ENCODE assay signal across 8 cellular contexts in the genomic region with DNA sequence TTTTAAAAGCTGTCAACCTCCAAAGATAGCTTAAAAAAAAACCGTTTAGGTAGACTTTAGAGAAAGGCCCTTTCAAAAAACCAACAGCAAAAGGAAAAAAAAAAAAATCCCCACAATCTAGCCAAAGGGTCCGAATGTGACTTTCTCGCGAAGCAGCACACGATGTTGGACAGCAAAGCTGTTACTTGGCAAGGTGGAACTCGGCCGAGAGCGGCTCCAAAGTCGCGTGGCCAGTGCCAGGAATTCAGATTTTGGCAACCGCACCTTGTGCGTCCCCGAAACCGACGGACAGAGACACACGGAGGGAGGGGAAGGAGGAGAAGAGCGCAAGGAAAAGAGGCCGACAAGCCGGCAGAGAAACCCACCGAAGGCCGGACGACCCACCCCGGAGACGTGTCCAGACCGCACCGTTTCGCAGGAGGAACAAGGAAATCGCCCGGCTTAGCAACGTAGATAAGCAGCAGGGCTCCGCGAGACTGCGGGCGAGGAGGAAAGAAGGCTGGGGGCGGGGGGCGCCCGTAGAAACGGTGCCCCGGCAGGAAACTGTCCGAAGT.
A peak's percentile ranks its signal among the peaks of the same experiment; 100 is the strongest.
DNase-seq lines count a peak whose midpoint lies in the region; ATAC-seq and TF ChIP-seq lines count a peak whose summit lies in the region.

No MANE protein-coding gene starts in this region.

- H3K27ac ChIP-seq in lower lobe of right lung (peak overlapping the region; percentile 83), tibial nerve (peak overlapping the region in 3 of 4 donors; percentile 52 to 78 (median 54))

- H3K4me3 Mint-ChIP-seq in activated CD4-positive, alpha-beta T cell treated with anti-CD3 and anti-CD28 coated beads, Interleukin-2, amount 10 ng/mL, durations not matched to agents 24 days and 14 days, result peak overlapping the region; percentile 67

- intact Hi-C loops in activated CD4-positive, alpha-beta T cell treated with anti-CD3 and anti-CD28 coated beads, Interleukin-2, amount 10 ng/mL, durations not matched to agents 24 days and 14 days (cut with micrococcal nuclease), result no loop called here
- intact Hi-C loops in lower lobe of right lung (cut with DNase I), result loop anchor here (10.0 kb wide), 1 partner anchor 99 kb away; no protein-coding TSS in a partner anchor

- peak; percentile 64 to 66 for ATAC-seq in lower lobe of right lung
- no peak for ATAC-seq in GM19351 (IDR thresholded peaks at IDR 0.05; ENCODE audit: unreplicated experiment)

- peaks cover 30% of the 10 kb centered on the region for H3K4me1 ChIP-seq in lower lobe of right lung
- H3K4me1 ChIP-seq in tibial nerve, result peaks cover 0 to 36% (median 12%) of the 10 kb centered on the region in 4 donors

- H3K4me1 Mint-ChIP-seq in activated CD4-positive, alpha-beta T cell treated with anti-CD3 and anti-CD28 coated beads, Interleukin-2, amount 10 ng/mL, durations not matched to agents 24 days and 14 days, result peaks cover 18% of the 10 kb centered on the region

- H3K9me3 Mint-ChIP-seq in activated CD4-positive, alpha-beta T cell treated with anti-CD3 and anti-CD28 coated beads, Interleukin-2, amount 10 ng/mL, durations not matched to agents 24 days and 14 days, result no peaks in the 10 kb centered on the region

- H3K27me3 ChIP-seq in lower lobe of right lung (ENCODE audit: low read depth), result peaks cover 26% of the 10 kb centered on the region
- H3K27me3 ChIP-seq in tibial nerve, result peaks cover 0 to 97% of the 10 kb centered on the region in 2 donors

- DNase-seq in activated CD4-positive, alpha-beta T cell treated with anti-CD3 and anti-CD28 coated beads, Interleukin-2, amount 10 ng/mL, durations not matched to agents 24 days and 14 days, result peak; percentile 68
- DNase-seq in activated CD4-positive, alpha-beta T cell treated with anti-CD3 and anti-CD28 coated beads, Interleukin-2, amount 50 U/mL, for 4 hours, result no peak
- DNase-seq in RKO (ENCODE audit: low spot score) (peak; percentile 66), dermis blood vessel endothelial cell (peak; percentile 84), lower lobe of right lung (peak; percentile 70), tibial nerve (ENCODE audit: low spot score in 2 of 2) (no peak), NAMALWA (ENCODE audit: low spot score) (no peak)

- 4 to 7% methylated on average over 40 of the region's 40 CpGs for WGBS in tibial nerve, 2 donors

- H3K9me3 ChIP-seq in lower lobe of right lung (no peaks in the 10 kb centered on the region), tibial nerve (no peaks in the 10 kb centered on the region)

- H3K27ac Mint-ChIP-seq in activated CD4-positive, alpha-beta T cell treated with anti-CD3 and anti-CD28 coated beads, Interleukin-2, amount 10 ng/mL, durations not matched to agents 24 days and 14 days, result peak overlapping the region; percentile 60

- H3K4me3 ChIP-seq in lower lobe of right lung (peak overlapping the region; percentile 57), tibial nerve (peak overlapping the region; percentile 9 to 49 (median 34))

- peaks cover 70% of the 10 kb centered on the region for H3K27me3 Mint-ChIP-seq in activated CD4-positive, alpha-beta T cell treated with anti-CD3 and anti-CD28 coated beads, Interleukin-2, amount 10 ng/mL, durations not matched to agents 24 days and 14 days

- H3K36me3 ChIP-seq in lower lobe of right lung (no peaks in the 10 kb centered on the region), tibial nerve (no peaks in the 10 kb centered on the region)

- TF ChIP-seq EP300 in tibial nerve (IDR thresholded peaks at IDR 0.05), result peak in 1 of 2 donors; percentile 49

- TF ChIP-seq CTCF in lower lobe of right lung (IDR thresholded peaks at IDR 0.05) (no peak), tibial nerve (IDR thresholded peaks at IDR 0.05) (no peak)

- no peaks in the 10 kb centered on the region for H3K36me3 Mint-ChIP-seq in activated CD4-positive, alpha-beta T cell treated with anti-CD3 and anti-CD28 coated beads, Interleukin-2, amount 10 ng/mL, durations not matched to agents 24 days and 14 days (ENCODE audit: low read depth)

- TF ChIP-seq POLR2A in tibial nerve (IDR thresholded peaks at IDR 0.05), result no peak

Comparison
In these comparisons a context has a peak if more than half of its experiments do, and no peak if none do; other contexts are left out.
1. DNase-seq: peak in activated CD4-positive, alpha-beta T cell treated with anti-CD3 and anti-CD28 coated beads, Interleukin-2, amount 10 ng/mL, durations not matched to agents 24 days and 14 days (single experiment), RKO (single experiment), dermis blood vessel endothelial cell (single experiment) and lower lobe of right lung (single experiment); none in activated CD4-positive, alpha-beta T cell treated with anti-CD3 and anti-CD28 coated beads, Interleukin-2, amount 50 U/mL, for 4 hours (0 of 2), tibial nerve (0 of 2) and NAMALWA (single experiment).